2 cellular contexts compared by ENCODE assay signal in genomic region chr17:64614266-64615011, GRCh38.
TF ChIP-seq lines count a peak whose summit lies in the region.

No MANE protein-coding gene starts in this region.

TF ChIP-seq in Ishikawa, 13 proteins besides CTCF, POLR2A, EP300 and RAD21:
- TF ChIP-seq ZBTB7A (IDR thresholded peaks at IDR 0.05; ENCODE audit: low read depth) (no peak), YY1 (IDR thresholded peaks at IDR 0.05; ENCODE audit: low read depth) (0 out of 2 replicates have a peak, but pooled peaks have one; percentile 22), MAX (IDR thresholded peaks at IDR 0.05) (no peak)

TF ChIP-seq in endothelial cell of umbilical vein, 7 proteins besides CTCF, POLR2A, EP300 and RAD21:
- TF ChIP-seq POLR2AphosphoS5 (IDR thresholded peaks at IDR 0.05; ENCODE audit: insufficient read depth, low read depth, low read length) (no peak), MYC (IDR thresholded peaks at IDR 0.05; ENCODE audit: low read depth, low read length) (no peak), MAX (IDR thresholded peaks at IDR 0.05; ENCODE audit: insufficient read depth, insufficient read length) (no peak), GATA2 (IDR thresholded peaks at IDR 0.05; ENCODE audit: insufficient read depth, insufficient read length, low read depth, low read length) (no peak)
